20 cellular contexts compared by ENCODE assay signal in genomic region chr1:195744256-195744655, GRCh38.
"Had no signal": no experiment of that assay in that cellular context is flagged by ENCODE, and none has a peak within 500 bp of the region (broad histone marks: within the 10 kb centered on the region; RNA-seq: fewer than 3 reads in every experiment).

No MANE protein-coding gene starts in this region.

- H3K36me3 ChIP-seq: left ventricle myocardium inferior, pancreas, prostate gland, sigmoid colon, thoracic aorta had no signal

- H3K4me3 ChIP-seq: left ventricle myocardium inferior, pancreas, prostate gland, sigmoid colon, thoracic aorta had no signal

- H3K4me3 Mint-ChIP-seq: activated B cell treated with CpG ODN at 0.5 μM for 24 hours; activated T-cell treated with anti-CD3 and anti-CD28 coated beads, Interleukin-2, amount 50 U/mL, for 72 hours; central memory CD8-positive, alpha-beta T cell; nephron progenitor cell; stimulated activated naive CD8-positive, alpha-beta T cell treated with anti-CD3 and anti-CD28 coated beads, Interleukin-15, Interleukin-2, amounts not matched to agents 100 ng/mL and 50 ng/mL, for 24 hours; T-helper 17 cell; type B pancreatic cell had no signal

- H3K27me3 ChIP-seq: pancreas, sigmoid colon had no signal

- DNase-seq: activated B cell treated with CpG ODN at 0.5 μM for 24 hours; activated naive CD4-positive, alpha-beta T cell; activated T-cell treated with anti-CD3 and anti-CD28 coated beads for 4 hours; activated T-cell treated with anti-CD3 and anti-CD28 coated beads, Interleukin-2, amount 50 U/mL, for 72 hours; effector memory CD4-positive, alpha-beta T cell; islet precursor cell; left ventricle myocardium inferior; nephron progenitor cell; nucleus accumbens; pancreas; retina; sigmoid colon; small intestine; T-helper 17 cell had no signal

- H3K27me3 Mint-ChIP-seq: activated B cell treated with CpG ODN at 0.5 μM for 24 hours; central memory CD8-positive, alpha-beta T cell; stimulated activated naive CD8-positive, alpha-beta T cell treated with anti-CD3 and anti-CD28 coated beads, Interleukin-15, Interleukin-2, amounts not matched to agents 100 ng/mL and 50 ng/mL, for 24 hours; T-helper 17 cell; type B pancreatic cell had no signal

- H3K9me3 ChIP-seq: left ventricle myocardium inferior, pancreas, prostate gland, sigmoid colon, thoracic aorta had no signal

- H3K27ac Mint-ChIP-seq: activated B cell treated with CpG ODN at 0.5 μM for 24 hours; activated naive CD4-positive, alpha-beta T cell treated with anti-CD3 and anti-CD28 coated beads, Interleukin-2, amount 50 U/mL, for 72 hours; activated T-cell treated with anti-CD3 and anti-CD28 coated beads, Interleukin-2, amount 50 U/mL, for 72 hours; stimulated activated naive CD8-positive, alpha-beta T cell treated with anti-CD3 and anti-CD28 coated beads, Interleukin-15, Interleukin-2, amounts not matched to agents 100 ng/mL and 50 ng/mL, for 24 hours; T-helper 17 cell; type B pancreatic cell had no signal

- H3K9me3 Mint-ChIP-seq: nephron progenitor cell had no signal

- H3K4me1 ChIP-seq: left ventricle myocardium inferior, pancreas, prostate gland, sigmoid colon had no signal

- ATAC-seq: activated naive CD4-positive, alpha-beta T cell treated with anti-CD3 and anti-CD28 coated beads, Interleukin-2, amount 50 U/mL, for 72 hours; activated T-cell treated with anti-CD3 and anti-CD28 coated beads, Interleukin-2, amount 50 U/mL, for 72 hours; pancreas; T-helper 17 cell had no signal

- H3K4me1 Mint-ChIP-seq: activated B cell treated with CpG ODN at 0.5 μM for 24 hours; central memory CD8-positive, alpha-beta T cell; T-helper 17 cell had no signal

- H3K27ac ChIP-seq: left ventricle myocardium inferior, pancreas, prostate gland, sigmoid colon, thoracic aorta had no signal
